ENCODE assay signal across 30 cellular contexts in the genomic region with DNA sequence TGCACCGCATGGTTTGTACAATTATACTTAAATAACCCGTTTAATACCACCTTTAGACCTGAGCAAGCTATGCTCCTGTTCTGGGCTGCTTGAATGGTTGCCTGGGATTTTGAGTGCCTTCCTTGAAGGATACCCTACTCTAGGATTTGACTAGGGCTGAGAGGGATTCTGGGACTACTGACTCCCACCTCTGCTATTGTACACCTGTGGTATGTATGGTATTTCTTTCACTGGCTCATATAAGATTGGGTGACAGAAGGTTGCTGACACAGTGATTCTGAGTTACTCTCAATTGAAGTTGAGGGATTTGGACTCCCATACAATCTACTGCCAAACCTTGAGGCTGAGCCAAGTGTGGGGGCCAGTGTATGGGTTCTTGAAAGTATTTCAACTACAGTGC.
"Had no signal": no experiment of that assay in that cellular context is flagged by ENCODE, and none has a peak within 500 bp of the region (broad histone marks: within the 10 kb centered on the region; RNA-seq: fewer than 3 reads in every experiment).

No MANE protein-coding gene starts in this region.

- H3K9me3 ChIP-seq: left lung, lower lobe of right lung, pancreas, prostate gland, thoracic aorta, tibial artery, upper lobe of right lung had no signal

- DNase-seq: hypothalamus; immature natural killer cell; kidney; left colon; left lung; lower lobe of right lung; mammary epithelial cell; mesenchymal stem cell; naive thymus-derived CD4-positive, alpha-beta T cell; nucleus accumbens; pancreas; posterior cingulate gyrus; retina; right cardiac atrium; stimulated activated CD4-positive, alpha-beta T cell treated with anti-CD3 and anti-CD28 coated beads, Interleukin-12 subunit alpha, Interleukin-12 subunit beta, amount 100 ng/mL, for 4 hours; stimulated activated CD4-positive, alpha-beta T cell treated with anti-CD3 and anti-CD28 coated beads, Interleukin-15, amount 100 ng/mL, for 24 hours; stimulated activated CD4-positive, alpha-beta T cell treated with anti-CD3 and anti-CD28 coated beads, Interleukin-2, amount 100 ng/mL, for 24 hours; stimulated activated CD4-positive, alpha-beta T cell treated with anti-CD3 and anti-CD28 coated beads, Interleukin-4, amount 100 ng/mL, for 1 hour; stimulated activated naive B cell treated with anti-CD40 and anti-IgM and Interleukin-4, amounts not matched to agents 10 μg/mL and 1 μg/mL and 100 μg/mL, for 72 hours; tibial artery; trophoblast cell; upper lobe of right lung had no signal

- H3K4me1 ChIP-seq: left lung, lower lobe of right lung, pancreas, prostate gland, suprapubic skin, tibial artery, upper lobe of right lung had no signal

- H3K4me3 Mint-ChIP-seq: immature natural killer cell; mesothelial cell of epicardium; naive thymus-derived CD4-positive, alpha-beta T cell; natural killer cell treated with Interleukin-12 subunit alpha and Interleukin-12 subunit beta and Interleukin-15 and Interleukin-18, amount 100 ng/mL, for 72 hours; stimulated activated naive B cell treated with anti-CD40 and anti-IgM and Interleukin-4, amounts not matched to agents 10 μg/mL and 1 μg/mL and 100 μg/mL, for 72 hours; stimulated activated naive CD8-positive, alpha-beta T cell treated with anti-CD3 and anti-CD28 coated beads, Interleukin-15, Interleukin-2, amounts not matched to agents 100 ng/mL and 50 ng/mL, for 24 hours had no signal

- H3K36me3 Mint-ChIP-seq: naive thymus-derived CD4-positive, alpha-beta T cell; stimulated activated naive B cell treated with anti-CD40 and anti-IgM and Interleukin-4, amounts not matched to agents 10 μg/mL and 1 μg/mL and 100 μg/mL, for 72 hours had no signal

- H3K27ac ChIP-seq: left lung, lower lobe of right lung, pancreas, prostate gland, skin epidermis, suprapubic skin, thoracic aorta, tibial artery, upper lobe of right lung had no signal

- H3K27ac Mint-ChIP-seq: immature natural killer cell; mesothelial cell of epicardium; naive thymus-derived CD4-positive, alpha-beta T cell; natural killer cell treated with Interleukin-12 subunit alpha and Interleukin-12 subunit beta and Interleukin-15 and Interleukin-18, amount 100 ng/mL, for 72 hours; stimulated activated naive B cell treated with anti-CD40 and anti-IgM and Interleukin-4, amounts not matched to agents 10 μg/mL and 1 μg/mL and 100 μg/mL, for 72 hours; stimulated activated naive CD8-positive, alpha-beta T cell treated with anti-CD3 and anti-CD28 coated beads, Interleukin-15, Interleukin-2, amounts not matched to agents 100 ng/mL and 50 ng/mL, for 24 hours had no signal

- ATAC-seq: left colon; left lung; lower lobe of right lung; naive thymus-derived CD4-positive, alpha-beta T cell; natural killer cell treated with Interleukin-12 subunit alpha and Interleukin-12 subunit beta and Interleukin-15 and Interleukin-18, amount 100 ng/mL, for 72 hours; pancreas; right cardiac atrium; sciatic nerve; stimulated activated naive B cell treated with anti-CD40 and anti-IgM and Interleukin-4, amounts not matched to agents 10 μg/mL and 1 μg/mL and 100 μg/mL, for 72 hours; upper lobe of right lung had no signal

- H3K27me3 ChIP-seq: left lung, pancreas, suprapubic skin, tibial artery, upper lobe of right lung had no signal

- H3K4me1 Mint-ChIP-seq: immature natural killer cell; mesothelial cell of epicardium; naive thymus-derived CD4-positive, alpha-beta T cell; stimulated activated naive B cell treated with anti-CD40 and anti-IgM and Interleukin-4, amounts not matched to agents 10 μg/mL and 1 μg/mL and 100 μg/mL, for 72 hours had no signal

- H3K27me3 Mint-ChIP-seq: naive thymus-derived CD4-positive, alpha-beta T cell; natural killer cell treated with Interleukin-12 subunit alpha and Interleukin-12 subunit beta and Interleukin-15 and Interleukin-18, amount 100 ng/mL, for 72 hours; stimulated activated naive B cell treated with anti-CD40 and anti-IgM and Interleukin-4, amounts not matched to agents 10 μg/mL and 1 μg/mL and 100 μg/mL, for 72 hours; stimulated activated naive CD8-positive, alpha-beta T cell treated with anti-CD3 and anti-CD28 coated beads, Interleukin-15, Interleukin-2, amounts not matched to agents 100 ng/mL and 50 ng/mL, for 24 hours had no signal

- H3K36me3 ChIP-seq: left lung, lower lobe of right lung, pancreas, prostate gland, suprapubic skin, thoracic aorta, tibial artery, upper lobe of right lung had no signal

- H3K4me3 ChIP-seq: left lung, lower lobe of right lung, pancreas, prostate gland, skin epidermis, suprapubic skin, thoracic aorta, tibial artery, upper lobe of right lung had no signal
